In the genomic region with DNA sequence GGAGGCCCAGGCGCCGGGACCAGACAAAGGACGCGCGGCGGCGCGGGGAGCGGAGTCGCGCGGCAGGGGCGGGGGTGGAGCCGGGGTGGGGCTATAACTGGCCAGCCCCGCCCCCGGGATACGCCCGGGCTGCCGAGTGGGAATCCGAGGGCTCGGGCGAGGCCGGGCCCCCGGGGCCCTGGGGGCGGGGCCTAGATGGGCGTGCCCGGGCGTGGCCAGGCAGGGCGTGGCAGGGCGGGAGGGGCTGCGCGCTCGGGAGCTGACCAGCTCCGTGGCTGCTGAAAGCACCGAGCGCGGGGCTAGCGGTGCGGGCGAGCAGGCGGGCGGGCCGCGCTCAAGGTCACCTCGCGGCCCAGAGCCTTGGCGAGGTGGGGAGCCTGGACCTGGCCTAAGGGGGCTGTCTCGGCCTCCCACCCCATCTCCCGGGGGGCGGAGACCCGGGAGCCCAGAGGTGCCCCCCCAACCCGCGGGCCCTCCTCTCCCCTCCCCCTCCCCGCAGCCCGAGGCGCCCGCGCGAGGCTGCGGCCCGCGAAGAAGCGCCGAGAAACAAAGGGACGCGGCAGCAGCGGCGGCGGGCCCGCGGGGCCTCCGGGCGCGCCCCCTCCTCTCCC, we compare ENCODE assay signal across 10 cellular contexts. TPM values are rescaled to one million over a fixed set of nuclear protein-coding genes. Genes with fewer than 3 reads are reported as not detected.
DNase-seq lines count a peak whose midpoint lies in the region; ATAC-seq and TF ChIP-seq lines count a peak whose summit lies in the region.
"Had no signal": no experiment of that assay in that cellular context is flagged by ENCODE, and none has a peak within 500 bp of the region (broad histone marks: within the 10 kb centered on the region; RNA-seq: fewer than 3 reads in every experiment).

No MANE protein-coding gene starts in this region.

- H2AFZ ChIP-seq in GM23248, result no peak overlapping the region

- no peak for TF ChIP-seq POLR2A in testis (IDR thresholded peaks at IDR 0.05)

- POLR2A ChIA-PET in activated CD8-positive, alpha-beta T cell treated with anti-CD3 and anti-CD28 coated beads for 36 hours (lab: Charles Lee), result interaction anchor here (0.7 kb wide), 1 partner anchor 255 kb away, joined by 3 read pairs; no protein-coding TSS in a partner anchor

- H3K27ac Mint-ChIP-seq in activated CD8-positive, alpha-beta T cell treated with anti-CD3 and anti-CD28 coated beads for 36 hours, result no peak overlapping the region
- H3K27ac Mint-ChIP-seq: T-helper 1 cell treated with Interleukin-12 subunit alpha and Interleukin-12 subunit beta and Interleukin-4 antibody, amounts not matched to agents 30 μg/mL and 1 μg/mL, for 36 hours had no signal

- peaks cover 6% of the 10 kb centered on the region for H3K36me3 Mint-ChIP-seq in activated CD8-positive, alpha-beta T cell treated with anti-CD3 and anti-CD28 coated beads for 36 hours (ENCODE audit: low read depth)

- no peak overlapping the region for H3K4me3 Mint-ChIP-seq in activated CD8-positive, alpha-beta T cell treated with anti-CD3 and anti-CD28 coated beads for 36 hours
- H3K4me3 Mint-ChIP-seq: T-helper 1 cell treated with Interleukin-12 subunit alpha and Interleukin-12 subunit beta and Interleukin-4 antibody, amounts not matched to agents 30 μg/mL and 1 μg/mL, for 36 hours had no signal

- H3K9me3 ChIP-seq in GM23248 (ENCODE audit: low read depth) (no peaks in the 10 kb centered on the region), iPS DF 6.9 (ENCODE audit: control insufficient read depth, insufficient read depth, low read length) (no peaks in the 10 kb centered on the region), testis (no peaks in the 10 kb centered on the region)

- no peak overlapping the region for H3K27ac ChIP-seq in GM23248
- no peak overlapping the region for H3K27ac ChIP-seq in iPS DF 6.9 (ENCODE audit: low read length)
- H3K27ac ChIP-seq in testis, result no peak overlapping the region

- H4K20me1 ChIP-seq in GM23248 (ENCODE audit: insufficient read depth), result no peaks in the 10 kb centered on the region

- peaks cover 25% of the 10 kb centered on the region for H3K27me3 ChIP-seq in GM23248 (replicated peaks; ENCODE audit: insufficient read depth)
- H3K27me3 ChIP-seq in iPS DF 6.9 (ENCODE audit: control insufficient read depth, insufficient read depth, low read length), result peaks cover 6% of the 10 kb centered on the region; the same call in 1 of the 2 replicates
- no peaks in the 10 kb centered on the region for H3K27me3 ChIP-seq in testis

- ATAC-seq in activated CD8-positive, alpha-beta T cell treated with anti-CD3 and anti-CD28 coated beads for 36 hours, result no peak
- ATAC-seq in GM19351 (IDR thresholded peaks at IDR 0.05; ENCODE audit: unreplicated experiment) (no peak), HG03135 (IDR thresholded peaks at IDR 0.05; ENCODE audit: unreplicated experiment) (no peak)

- no peaks in the 10 kb centered on the region for H3F3A ChIP-seq in GM23248 (ENCODE audit: insufficient read depth)

- TF ChIP-seq CTCF in activated CD8-positive, alpha-beta T cell treated with anti-CD3 and anti-CD28 coated beads for 36 hours (IDR thresholded peaks at IDR 0.05), result no peak
- TF ChIP-seq CTCF in testis (IDR thresholded peaks at IDR 0.05), result no peak

- H3K4me1 ChIP-seq in GM23248 (ENCODE audit: insufficient read depth) (no peaks in the 10 kb centered on the region), iPS DF 6.9 (ENCODE audit: control insufficient read depth, insufficient read depth, low read length) (peaks cover 6% of the 10 kb centered on the region; the same call in 1 of the 2 replicates), testis (peaks cover 16% of the 10 kb centered on the region)

- CTCF ChIA-PET in activated CD8-positive, alpha-beta T cell treated with anti-CD3 and anti-CD28 coated beads for 36 hours (lab: Charles Lee), result no interaction called here

- WGBS in GM23248 (ENCODE audit: low coverage in 1 of 2, low lambda C conversion rate in 2 of 2, missing lambda C conversion rate in 2 of 2), 2 experiments, result 20 to 23% methylated on average over 5 to 50 of the region's 74 CpGs
- no CpG with 5 or more reads among the region's 74 CpGs for WGBS in iPS DF 6.9 (ENCODE audit: insufficient coverage, insufficient read length)
- 3 to 10% methylated on average over 14 to 46 of the region's 74 CpGs for WGBS in testis, 2 donors

- H3K4me3 ChIP-seq in GM23248, result no peak overlapping the region
- peak overlapping the region; percentile 23; the same call in 1 of the 2 replicates for H3K4me3 ChIP-seq in iPS DF 6.9 (ENCODE audit: low read length)
- H3K4me3 ChIP-seq in testis, result peak overlapping the region; percentile 31 to 43

- H3K79me2 ChIP-seq in GM23248 (ENCODE audit: insufficient read depth), result no peaks in the 10 kb centered on the region

- no peak overlapping the region for H3K4me2 ChIP-seq in GM23248 (ENCODE audit: unreplicated experiment)

- H3K27me3 Mint-ChIP-seq in activated CD8-positive, alpha-beta T cell treated with anti-CD3 and anti-CD28 coated beads for 36 hours, result peaks cover 26% of the 10 kb centered on the region

- H3K9me2 ChIP-seq in GM23248 (ENCODE audit: insufficient read depth), result no peaks in the 10 kb centered on the region

- H3K36me3 ChIP-seq in GM23248 (ENCODE audit: low read depth), result no peaks in the 10 kb centered on the region
- no peaks in the 10 kb centered on the region for H3K36me3 ChIP-seq in iPS DF 6.9 (ENCODE audit: control insufficient read depth, insufficient read depth, low read length)
- no peaks in the 10 kb centered on the region for H3K36me3 ChIP-seq in testis (ENCODE audit: low read depth, missing control alignments)

- no peaks in the 10 kb centered on the region for H3K9me3 Mint-ChIP-seq in activated CD8-positive, alpha-beta T cell treated with anti-CD3 and anti-CD28 coated beads for 36 hours
- H3K9me3 Mint-ChIP-seq: T-helper 1 cell treated with Interleukin-12 subunit alpha and Interleukin-12 subunit beta and Interleukin-4 antibody, amounts not matched to agents 30 μg/mL and 1 μg/mL, for 36 hours had no signal

- H3K9ac ChIP-seq in GM23248, result no peak overlapping the region

- intact Hi-C loops in activated CD8-positive, alpha-beta T cell treated with anti-CD3 and anti-CD28 coated beads for 36 hours (cut with micrococcal nuclease), result loop anchor here (10.0 kb wide), 1 partner anchor 185 kb away; the partner anchor contains the start of gene TSPAN16
- intact Hi-C loops in testis (cut with DNase I; ENCODE audit: low total_unique reads), result no loop called here

- DNase-seq in Ammon's horn (ENCODE audit: low spot score) (peak; percentile 71), GM23248 (peak; percentile 42), iPS DF 6.9 (ENCODE audit: low read depth, low spot score) (no peak), testis (peak; percentile 73), GM19240 (ENCODE audit: insufficient read length, low spot score) (no peak)
- DNase-seq in activated CD8-positive, alpha-beta T cell treated with anti-CD3 and anti-CD28 coated beads for 36 hours, result peak; percentile 32

- H3K4me1 Mint-ChIP-seq in activated CD8-positive, alpha-beta T cell treated with anti-CD3 and anti-CD28 coated beads for 36 hours (ENCODE audit: low read depth), result peaks cover 18% of the 10 kb centered on the region

- in situ Hi-C loops in GM23248 (cut with MboI), result no loop called here

RNA-seq across cellular contexts. Expression of gene ELAVL3, which starts 1.3 kb away (rescaled TPM):
- not detected in 2 replicates for total RNA-seq in GM23248 (2014; rRNA removed; shearing (Covaris generic))
- polyA plus RNA-seq in GM23248 (2016; fragmentation: Nextera tagmentation; extraction: Ambion mirVana) (not detected in 2 replicates), testis (ENCODE audit: insufficient read depth, low read depth, low replicate concordance) (0.74 TPM)
- not detected for total RNA-seq in activated CD8-positive, alpha-beta T cell treated with anti-CD3 and anti-CD28 coated beads for 36 hours
- total RNA-seq in testis, result 1 to 10 TPM; 6.1 to 7.5 TPM
- polyA plus RNA-seq: keratinocyte had no signal

RNA-seq across cellular contexts. Expression of gene ZNF653, which starts 26.1 kb away (rescaled TPM):
- 3.9 and 4.6 TPM in 2 replicates for total RNA-seq in GM23248 (2014; rRNA removed; shearing (Covaris generic))
- polyA plus RNA-seq in GM23248 (2016; fragmentation: Nextera tagmentation; extraction: Ambion mirVana), result 1.4 and 2.2 TPM in 2 replicates
- total RNA-seq in activated CD8-positive, alpha-beta T cell treated with anti-CD3 and anti-CD28 coated beads for 36 hours, result 10 to 100 TPM; 11.1 to 14.7 TPM
- 10 to 100 TPM; 36.8 to 53.3 TPM for total RNA-seq in testis
- polyA plus RNA-seq in testis (ENCODE audit: insufficient read depth, low read depth, low replicate concordance), result 45.9 TPM

RNA-seq across cellular contexts. Expression of gene PRKCSH, which starts 44.1 kb away (rescaled TPM):
- 118 and 142 TPM in 2 replicates for total RNA-seq in GM23248 (2014; rRNA removed; shearing (Covaris generic))
- polyA plus RNA-seq in GM23248 (2016; fragmentation: Nextera tagmentation; extraction: Ambion mirVana) (94.1 and 104 TPM in 2 replicates), testis (ENCODE audit: insufficient read depth, low read depth, low replicate concordance) (266 TPM)
- 100 to 1,000 TPM; 207 to 211 TPM for total RNA-seq in activated CD8-positive, alpha-beta T cell treated with anti-CD3 and anti-CD28 coated beads for 36 hours
- total RNA-seq in testis, result 100 to 1,000 TPM; 214 to 256 TPM

RNA-seq across cellular contexts. Expression of gene ODAD3, which starts 44.7 kb away (rescaled TPM):
- total RNA-seq in GM23248 (2014; rRNA removed; shearing (Covaris generic)), result 0.54 TPM in 1 of 2 replicates, not detected in the other
- polyA plus RNA-seq in GM23248 (2016; fragmentation: Nextera tagmentation; extraction: Ambion mirVana) (0.44 and 0.95 TPM in 2 replicates), testis (ENCODE audit: insufficient read depth, low read depth, low replicate concordance) (18.3 TPM)
- total RNA-seq in activated CD8-positive, alpha-beta T cell treated with anti-CD3 and anti-CD28 coated beads for 36 hours, result under 1 TPM; 0.47 to 0.70 TPM
- 10 to 100 TPM in 1 of 2 donors, 1 to 10 TPM in 1; 9.7 to 14.8 TPM for total RNA-seq in testis

RNA-seq across cellular contexts. Expression of gene ECSIT, which starts 49.4 kb away (rescaled TPM):
- 28.0 and 35.2 TPM in 2 replicates for total RNA-seq in GM23248 (2014; rRNA removed; shearing (Covaris generic))
- polyA plus RNA-seq in GM23248 (2016; fragmentation: Nextera tagmentation; extraction: Ambion mirVana) (17.1 and 20.5 TPM in 2 replicates), testis (ENCODE audit: insufficient read depth, low read depth, low replicate concordance) (28.9 TPM)
- total RNA-seq in activated CD8-positive, alpha-beta T cell treated with anti-CD3 and anti-CD28 coated beads for 36 hours, result 10 to 100 TPM; 51.2 to 53.9 TPM
- total RNA-seq in testis, result 10 to 100 TPM; 45.4 to 58.7 TPM

Comparison
In these comparisons a context has a peak if more than half of its experiments do, and no peak if none do; other contexts are left out.
1. DNase-seq: peak in Ammon's horn (single experiment), GM23248 (single experiment), activated CD8-positive, alpha-beta T cell treated with anti-CD3 and anti-CD28 coated beads for 36 hours (single experiment) and testis (single experiment); none in iPS DF 6.9 (single experiment) and GM19240 (single experiment).